In the genomic region with DNA sequence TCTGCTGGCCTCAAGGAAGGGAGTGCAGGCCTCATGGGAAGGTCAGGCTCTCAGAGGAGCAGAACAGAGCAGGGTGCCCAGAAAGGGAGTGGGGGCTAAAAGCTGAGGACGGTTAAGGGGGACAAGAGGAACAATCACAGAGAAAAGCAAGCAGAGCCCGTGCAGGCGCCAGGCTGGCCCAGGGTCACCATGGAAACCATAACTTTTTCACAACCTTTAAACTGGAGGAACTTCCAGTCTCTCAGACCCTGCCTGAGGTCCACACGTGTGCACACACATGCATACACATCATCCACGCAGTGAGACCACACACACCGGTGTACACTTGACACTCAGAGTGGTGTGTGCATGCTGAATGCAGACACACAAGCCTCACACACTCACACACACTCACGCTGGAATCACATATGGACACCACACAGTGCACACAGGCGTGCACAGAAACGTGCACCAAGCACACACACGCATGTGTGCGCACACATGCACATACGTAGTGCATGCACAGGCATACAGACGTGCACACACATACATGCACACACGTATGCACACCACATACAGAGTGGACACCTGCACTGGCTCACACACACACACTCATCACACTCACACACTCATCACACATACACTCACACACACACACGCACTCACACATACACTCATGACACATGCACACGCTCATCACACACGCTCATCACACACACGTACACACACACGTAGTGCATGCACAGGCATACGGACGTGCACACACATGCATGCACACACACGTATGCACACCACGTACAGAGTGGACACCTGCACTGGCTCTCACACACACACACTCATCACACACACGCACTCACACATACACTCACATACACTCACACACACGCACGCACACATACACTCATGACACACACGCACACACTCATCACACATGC, we compare ENCODE assay signal across 15 cellular contexts. TPM values are rescaled to one million over a fixed set of nuclear protein-coding genes. Genes with fewer than 3 reads are reported as not detected.
DNase-seq lines count a peak whose midpoint lies in the region; ATAC-seq, FAIRE-seq and TF ChIP-seq lines count a peak whose summit lies in the region.
"Had no signal": no experiment of that assay in that cellular context is flagged by ENCODE, and none has a peak within 500 bp of the region (broad histone marks: within the 10 kb centered on the region; RNA-seq: fewer than 3 reads in every experiment).

No MANE protein-coding gene starts in this region.

- DNase-seq in CD8-positive, alpha-beta T cell: peak in 2 of 7 experiments; percentile 6 to 34
- DNase-seq in NOMO-1 treated with dmso at 0.1 percent for 144 hours (lab: John Stamatoyannopoulos, UW; ENCODE audit: unreplicated experiment) (peak; percentile 92), fibroblast of mammary gland (ENCODE audit: low read depth) (peak; percentile 48), posterior vena cava (ENCODE audit: low spot score) (peak; percentile 68), H54 (ENCODE audit: insufficient read length, low spot score) (no peak), putamen (ENCODE audit: low spot score) (no peak), AG08395 (ENCODE audit: low spot score) (no peak)
- DNase-seq: activated CD4-positive, alpha-beta T cell treated with anti-CD3 and anti-CD28 coated beads, Interleukin-2, amount 50 U/mL, for 1 hour; activated naive CD8-positive, alpha-beta T cell treated with anti-CD3 and anti-CD28 coated beads, Interleukin-2, amount 10 ng/mL, durations not matched to agents 7 days and 5 days; GOT3; NCI-H446 treated with DMSO at 0.1 percent for 48 hours; stimulated activated naive CD8-positive, alpha-beta T cell treated with anti-CD3 and anti-CD28 coated beads, Interleukin-15, amount 100 ng/mL, for 72 hours had no signal

- no peaks in the 10 kb centered on the region for H3K27me3 Mint-ChIP-seq in CD8-positive, alpha-beta T cell (ENCODE audit: low read depth)
- H3K27me3 Mint-ChIP-seq: stimulated activated naive CD8-positive, alpha-beta T cell treated with anti-CD3 and anti-CD28 coated beads, Interleukin-15, amount 100 ng/mL, for 72 hours had no signal

- POLR2A ChIA-PET in CD8-positive, alpha-beta T cell (lab: Charles Lee): no interaction called here

- no peak overlapping the region for H3K4me3 Mint-ChIP-seq in CD8-positive, alpha-beta T cell
- H3K4me3 Mint-ChIP-seq: activated naive CD8-positive, alpha-beta T cell treated with anti-CD3 and anti-CD28 coated beads, Interleukin-2, amount 10 ng/mL, durations not matched to agents 7 days and 5 days; stimulated activated naive CD8-positive, alpha-beta T cell treated with anti-CD3 and anti-CD28 coated beads, Interleukin-15, amount 100 ng/mL, for 72 hours had no signal

- no peak for ATAC-seq in CD8-positive, alpha-beta T cell
- no peak for ATAC-seq in SK-N-SH treated with all-trans-retinoic acid at 6 μM for 48 hours
- ATAC-seq: stimulated activated naive CD8-positive, alpha-beta T cell treated with anti-CD3 and anti-CD28 coated beads, Interleukin-15, amount 100 ng/mL, for 72 hours had no signal

- H3K4me1 Mint-ChIP-seq in CD8-positive, alpha-beta T cell (ENCODE audit: low read depth): no peaks in the 10 kb centered on the region
- H3K4me1 Mint-ChIP-seq: activated naive CD8-positive, alpha-beta T cell treated with anti-CD3 and anti-CD28 coated beads, Interleukin-2, amount 10 ng/mL, durations not matched to agents 7 days and 5 days; stimulated activated naive CD8-positive, alpha-beta T cell treated with anti-CD3 and anti-CD28 coated beads, Interleukin-15, amount 100 ng/mL, for 72 hours had no signal

- no peaks in the 10 kb centered on the region for H3K27me3 ChIP-seq in CD8-positive, alpha-beta T cell (ENCODE audit: insufficient read depth, low read length)

- no peaks in the 10 kb centered on the region for H3K4me1 ChIP-seq in CD8-positive, alpha-beta T cell (ENCODE audit: insufficient read depth, low read length)

- H3K27ac Mint-ChIP-seq in CD8-positive, alpha-beta T cell: peak overlapping the region; percentile 24
- H3K27ac Mint-ChIP-seq: activated naive CD8-positive, alpha-beta T cell treated with anti-CD3 and anti-CD28 coated beads, Interleukin-2, amount 10 ng/mL, durations not matched to agents 7 days and 5 days had no signal

- H3K9me3 ChIP-seq in CD8-positive, alpha-beta T cell (ENCODE audit: low read length): no peaks in the 10 kb centered on the region

- H3K36me3 ChIP-seq in CD8-positive, alpha-beta T cell (ENCODE audit: insufficient read depth, low read length): no peaks in the 10 kb centered on the region

- CTCF ChIA-PET in CD8-positive, alpha-beta T cell (lab: Charles Lee): no interaction called here

- H3K4me3 ChIP-seq in CD8-positive, alpha-beta T cell (ENCODE audit: low read depth, low read length): no peak overlapping the region
- no peak overlapping the region for H3K4me3 ChIP-seq in fibroblast of mammary gland (ENCODE audit: control insufficient read depth, low read depth, low read length)

- no peak for FAIRE-seq in H54 (lab: Jason Lieb, UNC)

- no peaks in the 10 kb centered on the region for H3K9me3 Mint-ChIP-seq in CD8-positive, alpha-beta T cell
- H3K9me3 Mint-ChIP-seq: activated naive CD8-positive, alpha-beta T cell treated with anti-CD3 and anti-CD28 coated beads, Interleukin-2, amount 10 ng/mL, durations not matched to agents 7 days and 5 days; stimulated activated naive CD8-positive, alpha-beta T cell treated with anti-CD3 and anti-CD28 coated beads, Interleukin-15, amount 100 ng/mL, for 72 hours had no signal

- no peak for TF ChIP-seq POLR2A in H54 (IDR thresholded peaks at IDR 0.05; ENCODE audit: low read depth, low read length)

- H3K36me3 Mint-ChIP-seq in CD8-positive, alpha-beta T cell: no peaks in the 10 kb centered on the region
- H3K36me3 Mint-ChIP-seq: activated naive CD8-positive, alpha-beta T cell treated with anti-CD3 and anti-CD28 coated beads, Interleukin-2, amount 10 ng/mL, durations not matched to agents 7 days and 5 days had no signal

- TF ChIP-seq CTCF in CD8-positive, alpha-beta T cell (IDR thresholded peaks at IDR 0.05): no peak
- no peak for TF ChIP-seq CTCF in fibroblast of mammary gland (conservative IDR thresholded peaks at IDR 0.05; ENCODE audit: control insufficient read depth, insufficient read depth, low read depth, low read length)

- no peak overlapping the region for H3K27ac ChIP-seq in CD8-positive, alpha-beta T cell (ENCODE audit: low read depth, low read length)

- intact Hi-C loops in CD8-positive, alpha-beta T cell (cut with DNase I, micrococcal nuclease): no loop called here
- intact Hi-C loops in posterior vena cava (cut with DNase I): no loop called here

TF ChIP-seq in SK-N-SH treated with all-trans-retinoic acid at 6 μM for 48 hours, 23 proteins besides CTCF, POLR2A, EP300 and RAD21:
- TF ChIP-seq ISL1 (CRISPR knock-in tag; IDR thresholded peaks at IDR 0.05) (no peak), ARNTL (CRISPR knock-in tag; IDR thresholded peaks at IDR 0.05; ENCODE audit: borderline replicate concordance, low read depth) (no peak), ZNF565 (CRISPR knock-in tag; conservative IDR thresholded peaks at IDR 0.05; ENCODE audit: low read depth) (no peak), SNAI2 (CRISPR knock-in tag; IDR thresholded peaks at IDR 0.05) (no peak), RARB (CRISPR knock-in tag; IDR thresholded peaks at IDR 0.05) (no peak)

RNA-seq across cellular contexts. Expression of a gene that starts 37.2 kb away (rescaled TPM):
- total RNA-seq in CD8-positive, alpha-beta T cell: 10 to 100 TPM; 32.4 to 38.4 TPM
- 10 to 100 TPM; 39.7 to 62.7 TPM for total RNA-seq in posterior vena cava

RNA-seq across cellular contexts. Expression of a gene that starts 55.1 kb away (rescaled TPM):
- not detected for total RNA-seq in CD8-positive, alpha-beta T cell
- under 1 TPM in 1 of 2 donors, not detected in 1; 0.09 TPM for total RNA-seq in posterior vena cava
- total RNA-seq: activated naive CD8-positive, alpha-beta T cell treated with anti-CD3 and anti-CD28 coated beads, Interleukin-2, amount 10 ng/mL, durations not matched to agents 7 days and 5 days; myocyte; SK-MEL-5 had no signal

Comparison
In these comparisons a context has a peak if more than half of its experiments do, and no peak if none do; other contexts are left out.
1. DNase-seq: peak in NOMO-1 treated with dmso at 0.1 percent for 144 hours (single experiment), fibroblast of mammary gland (single experiment) and posterior vena cava (single experiment); none in H54 (single experiment), putamen (single experiment) and AG08395 (single experiment).